Comparison of ENCODE assay signal across 20 cellular contexts in the genomic region with DNA sequence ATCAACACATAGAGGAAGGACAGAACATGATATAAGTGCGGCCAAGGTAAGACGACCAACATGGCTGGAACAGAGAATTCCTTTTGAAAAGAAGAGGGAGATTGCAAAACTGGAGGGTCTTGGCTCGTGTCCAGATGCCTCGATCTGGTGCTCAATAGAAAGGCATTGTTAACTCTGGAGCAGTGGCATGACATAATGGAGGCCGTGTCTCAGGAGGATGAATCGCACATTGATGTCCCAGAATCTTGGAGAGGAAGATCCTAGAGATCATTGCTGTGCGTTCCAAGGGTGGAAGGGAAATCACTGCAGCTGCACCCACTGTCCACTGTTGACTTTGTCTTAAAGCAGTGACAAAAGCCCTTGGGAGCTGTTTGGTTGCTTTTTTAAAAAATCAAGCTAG. TPM values are rescaled to one million over a fixed set of nuclear protein-coding genes. Genes with fewer than 3 reads are reported as not detected.
DNase-seq lines count a peak whose midpoint lies in the region; ATAC-seq and TF ChIP-seq lines count a peak whose summit lies in the region.
"Had no signal": no experiment of that assay in that cellular context is flagged by ENCODE, and none has a peak within 500 bp of the region (broad histone marks: within the 10 kb centered on the region; RNA-seq: fewer than 3 reads in every experiment).

No MANE protein-coding gene starts in this region.

- H3K27me3 ChIP-seq in BE2C, result no peaks in the 10 kb centered on the region
- H3K27me3 ChIP-seq: neutrophil, SJSA1, spleen, suprapubic skin had no signal

- DNase-seq in BE2C, result peak; percentile 17
- peak; percentile 59 for DNase-seq in RPMI7951 (ENCODE audit: low read depth)
- peak; percentile 42 for DNase-seq in epithelial cell of esophagus (ENCODE audit: low read depth)
- no peak for DNase-seq in GF-D8 (lab: John Stamatoyannopoulos, UW)
- DNase-seq in activated naive CD4-positive, alpha-beta T cell (lab: John Stamatoyannopoulos, UW), result no peak
- DNase-seq in NCI-H446 treated with DMSO at 0.1 percent for 48 hours (lab: John Stamatoyannopoulos, UW), result no peak
- DNase-seq: activated CD8-positive, alpha-beta memory T cell treated with anti-CD3 and anti-CD28 coated beads for 24 hours; activated gamma-delta T cell treated with Interleukin-2 at 50 U/mL for 16 hours; DMS 273 treated with DMSO at 0.1 percent for 48 hours; HCEC 1CT; NCI-H1930; NK-92 treated with Interleukin-12 subunit alpha and Interleukin-12 subunit beta, amount 100 ng/mL, for 24 hours; spleen had no signal

- TF ChIP-seq CTCF in BE2C (IDR thresholded peaks at IDR 0.05; ENCODE audit: low read depth, low read length) (no peak), epithelial cell of esophagus (IDR thresholded peaks at IDR 0.05; ENCODE audit: insufficient read depth, low read depth, low read length, missing control alignments) (no peak), nephron (IDR thresholded peaks at IDR 0.05; ENCODE audit: unreplicated experiment in 3 of 3) (no peak)

- H3K27me3 Mint-ChIP-seq in nephron (ENCODE audit: low read depth), result no peaks in the 10 kb centered on the region
- H3K27me3 Mint-ChIP-seq: memory B cell had no signal

- peaks cover 31% of the 10 kb centered on the region for H3K4me1 Mint-ChIP-seq in nephron
- H3K4me1 Mint-ChIP-seq: memory B cell had no signal

- H3K4me1 ChIP-seq in BE2C, result no peaks in the 10 kb centered on the region

- H3K27ac Mint-ChIP-seq in nephron, result peak overlapping the region; percentile 3 to 55 (median 4)
- H3K27ac Mint-ChIP-seq: memory B cell had no signal

- H3K4me3 ChIP-seq in BE2C (ENCODE audit: low read depth, low read length) (no peak overlapping the region), epithelial cell of esophagus (ENCODE audit: low read length) (no peak overlapping the region)
- H3K4me3 ChIP-seq: SJSA1, spleen, suprapubic skin had no signal

- no peak for ATAC-seq in GM18868 (IDR thresholded peaks at IDR 0.05; ENCODE audit: unreplicated experiment)
- ATAC-seq: esophagus mucosa had no signal

- H3K4me3 Mint-ChIP-seq in nephron, result no peak overlapping the region
- H3K4me3 Mint-ChIP-seq: memory B cell had no signal

- H3K9me3 Mint-ChIP-seq in nephron, result no peaks in the 10 kb centered on the region
- H3K9me3 Mint-ChIP-seq: memory B cell had no signal

- peaks cover 18% of the 10 kb centered on the region for H3K36me3 Mint-ChIP-seq in nephron (ENCODE audit: low read depth)
- H3K36me3 Mint-ChIP-seq: memory B cell had no signal

- no peaks in the 10 kb centered on the region for H3K36me3 ChIP-seq in BE2C
- H3K36me3 ChIP-seq: neutrophil had no signal

- no peaks in the 10 kb centered on the region for H3K9me3 ChIP-seq in BE2C
- H3K9me3 ChIP-seq: neutrophil, SJSA1, spleen, suprapubic skin had no signal

RNA-seq across cellular contexts. Expression of gene GRAMD2B, which starts 30.9 kb away (rescaled TPM):
- not detected for polyA plus RNA-seq in BE2C (2012; ENCODE audit: insufficient read depth, insufficient read length, low read depth)
- 16.3 and 26.0 TPM in 2 replicates for total RNA-seq in RPMI7951 (2014; rRNA removed; shearing (Covaris generic))

Comparison
In these comparisons a context has a peak if more than half of its experiments do, and no peak if none do; other contexts are left out.
1. DNase-seq: peak in BE2C (single experiment), RPMI7951 (single experiment) and epithelial cell of esophagus (single experiment); none in GF-D8 (single experiment), activated naive CD4-positive, alpha-beta T cell (0 of 4) and NCI-H446 treated with DMSO at 0.1 percent for 48 hours (single experiment).